ENCODE assay signal across 8 cellular contexts in genomic region chr22:50243704-50244419, GRCh38. TPM values are rescaled to one million over a fixed set of nuclear protein-coding genes. Genes with fewer than 3 reads are reported as not detected.
DNase-seq lines count a peak whose midpoint lies in the region; ATAC-seq and TF ChIP-seq lines count a peak whose summit lies in the region.

No MANE protein-coding gene starts in this region.

- peaks cover 51% of the 10 kb centered on the region for H3K4me1 Mint-ChIP-seq in activated CD4-positive, alpha-beta memory T cell treated with anti-CD3 and anti-CD28 coated beads, Interleukin-2, amount 10 ng/mL, durations not matched to agents 7 days and 5 days

- H3K9ac ChIP-seq in iPS-20b (ENCODE audit: low read depth, low read length) (peak overlapping the region; percentile 90; the same call in 1 of the 2 replicates), subcutaneous abdominal adipose tissue (ENCODE audit: low read length in 5 of 5) (peak overlapping the region; percentile 81 to 99 (median 96))

- H3K4me1 ChIP-seq in heart left ventricle (peaks cover 13 to 56% (median 43%) of the 10 kb centered on the region in 12 donors), iPS-20b (ENCODE audit: insufficient read depth, low read length) (no peaks in the 10 kb centered on the region; the same call in 1 of the 2 replicates), subcutaneous abdominal adipose tissue (ENCODE audit: control insufficient read depth in 5 of 5, insufficient read depth in 5 of 5, low read length in 5 of 5) (peaks cover 5 to 59% (median 49%) of the 10 kb centered on the region in 5 donors)

- TF ChIP-seq CTCF in heart left ventricle (IDR thresholded peaks at IDR 0.05) = no peak

- H3K36me3 Mint-ChIP-seq in activated CD4-positive, alpha-beta memory T cell treated with anti-CD3 and anti-CD28 coated beads, Interleukin-2, amount 10 ng/mL, durations not matched to agents 7 days and 5 days (ENCODE audit: low read depth) = peaks cover 17% of the 10 kb centered on the region

- TF ChIP-seq POLR2A in heart left ventricle (IDR thresholded peaks at IDR 0.05) = no peak

- POLR2A ChIA-PET in activated CD4-positive, alpha-beta memory T cell treated with anti-CD3 and anti-CD28 coated beads, Interleukin-2, amount 10 ng/mL, durations not matched to agents 7 days and 5 days (lab: Charles Lee) = interaction anchor here (0.6 to 2.8 kb wide), 14 partner anchors 11 to 377 kb away, joined by 3 to 17 read pairs (median 4); partner anchors contain the start of genes CHKB, LMF2, NCAPH2 and SCO2

- WGBS in heart left ventricle, 4 donors = 16 to 23% (median 19%) methylated on average over 23 to 27 of the region's 27 CpGs

- H3K4me3 ChIP-seq in heart left ventricle (peak overlapping the region; percentile 51 to 99 (median 88)), iPS-20b (ENCODE audit: low read length) (peak overlapping the region; percentile 93), subcutaneous abdominal adipose tissue (ENCODE audit: low read depth in 1 of 5, low read length in 5 of 5) (peak overlapping the region; percentile 90 to 99 (median 95))

- H3K9me3 ChIP-seq in heart left ventricle (no peaks in the 10 kb centered on the region), iPS-20b (ENCODE audit: insufficient read depth, low read depth, low read length) (no peaks in the 10 kb centered on the region), subcutaneous abdominal adipose tissue (ENCODE audit: control insufficient read depth in 5 of 5, low read length in 5 of 5) (no peaks in the 10 kb centered on the region)

- CTCF ChIA-PET in activated CD4-positive, alpha-beta memory T cell treated with anti-CD3 and anti-CD28 coated beads, Interleukin-2, amount 10 ng/mL, durations not matched to agents 7 days and 5 days (lab: Charles Lee) = interaction anchor here (0.8 to 2.9 kb wide), 10 partner anchors 8 to 282 kb away, joined by 3 to 25 read pairs (median 3); partner anchors contain the start of genes HDAC10 and SCO2

- H3K27ac Mint-ChIP-seq in activated CD4-positive, alpha-beta memory T cell treated with anti-CD3 and anti-CD28 coated beads, Interleukin-2, amount 10 ng/mL, durations not matched to agents 7 days and 5 days = peak overlapping the region; percentile 99

- H3K36me3 ChIP-seq in heart left ventricle = peaks cover 0 to 42% (median 21%) of the 10 kb centered on the region in 9 donors
- peaks cover 22% of the 10 kb centered on the region; the same call in 1 of the 2 replicates for H3K36me3 ChIP-seq in iPS-20b (ENCODE audit: insufficient read depth, low read depth, low read length)
- peaks cover 0 to 34% (median 24%) of the 10 kb centered on the region in 5 donors for H3K36me3 ChIP-seq in subcutaneous abdominal adipose tissue (ENCODE audit: control insufficient read depth in 5 of 5, insufficient read depth in 5 of 5, low read length in 5 of 5)

- H3K27ac ChIP-seq in heart left ventricle (peak overlapping the region in 11 of 12 donors; percentile 79 to 96 (median 88)), iPS-20b (ENCODE audit: low read length) (no peak overlapping the region), subcutaneous abdominal adipose tissue (ENCODE audit: low read depth, low read length) (peak overlapping the region; percentile 93)

- H3K27me3 Mint-ChIP-seq in activated CD4-positive, alpha-beta memory T cell treated with anti-CD3 and anti-CD28 coated beads, Interleukin-2, amount 10 ng/mL, durations not matched to agents 7 days and 5 days = no peaks in the 10 kb centered on the region

- no peak for DNase-seq in heart left ventricle
- DNase-seq in left cardiac atrium = no peak
- DNase-seq in activated CD4-positive, alpha-beta memory T cell treated with anti-CD3 and anti-CD28 coated beads, Interleukin-2, amount 10 ng/mL, durations not matched to agents 7 days and 5 days = no peak
- no peak for DNase-seq in A172 (ENCODE audit: low spot score)
- DNase-seq in HCEC 1CT = no peak

- H3K4me3 Mint-ChIP-seq in activated CD4-positive, alpha-beta memory T cell treated with anti-CD3 and anti-CD28 coated beads, Interleukin-2, amount 10 ng/mL, durations not matched to agents 7 days and 5 days = peak overlapping the region; percentile 98

- H3K27me3 ChIP-seq in heart left ventricle = no peaks in the 10 kb centered on the region
- no peaks in the 10 kb centered on the region for H3K27me3 ChIP-seq in iPS-20b (ENCODE audit: insufficient read depth, low read length)
- no peaks in the 10 kb centered on the region for H3K27me3 ChIP-seq in subcutaneous abdominal adipose tissue (ENCODE audit: control insufficient read depth in 5 of 5, insufficient read depth in 4 of 5, low read length in 5 of 5)

- intact Hi-C loops in heart left ventricle (cut with DNase I) (loop anchor here in 6 of 10 donors (2.0 to 10.0 kb wide), 5 partner anchors 99 to 371 kb away; partner anchors contain the start of genes PPP6R2 (in 2 of the 6), LMF2 (in 1 of the 6), NCAPH2 (in 1 of the 6) and SCO2 (in 1 of the 6)), left cardiac atrium (cut with DNase I) (loop anchor here in 1 of 2 donors (10.0 kb wide), 1 partner anchor 261 kb away; the partner anchor contains the start of genes LMF2 and NCAPH2)

- no peak for ATAC-seq in heart left ventricle
- no peak for ATAC-seq in left cardiac atrium
- ATAC-seq in HG02588 (IDR thresholded peaks at IDR 0.05; ENCODE audit: unreplicated experiment) = no peak

- H3K9me3 Mint-ChIP-seq in activated CD4-positive, alpha-beta memory T cell treated with anti-CD3 and anti-CD28 coated beads, Interleukin-2, amount 10 ng/mL, durations not matched to agents 7 days and 5 days = no peaks in the 10 kb centered on the region

RNA-seq across cellular contexts. Expression of gene TUBGCP6, which starts 1.0 kb away (rescaled TPM):
- 10 to 100 TPM; 14.1 to 28.8 (median 18.1) TPM for total RNA-seq in heart left ventricle
- 10 to 100 TPM; 11.6 to 17.7 TPM for polyA plus RNA-seq in heart left ventricle
- 10 to 100 TPM; 20.4 to 22.0 TPM for total RNA-seq in left cardiac atrium
- total RNA-seq in activated CD4-positive, alpha-beta memory T cell treated with anti-CD3 and anti-CD28 coated beads, Interleukin-2, amount 10 ng/mL, durations not matched to agents 7 days and 5 days = 10 to 100 TPM; 50.6 to 53.9 TPM
- total RNA-seq in A172 (2014; rRNA removed; shearing (Covaris generic)) = 8.9 and 10.6 TPM in 2 replicates

RNA-seq across cellular contexts. Expression of gene HDAC10, which starts 7.2 kb away (rescaled TPM):
- total RNA-seq in heart left ventricle (10 to 100 TPM in 6 of 9 donors, 1 to 10 TPM in 3; 6.8 to 22.4 (median 10.9) TPM), left cardiac atrium (10 to 100 TPM; 11.2 to 14.2 TPM)
- 1 to 10 TPM; 6.2 to 10.0 TPM for polyA plus RNA-seq in heart left ventricle
- total RNA-seq in activated CD4-positive, alpha-beta memory T cell treated with anti-CD3 and anti-CD28 coated beads, Interleukin-2, amount 10 ng/mL, durations not matched to agents 7 days and 5 days = 10 to 100 TPM; 83.7 to 90.0 TPM
- total RNA-seq in A172 (2014; rRNA removed; shearing (Covaris generic)) = 11.4 and 12.6 TPM in 2 replicates

RNA-seq across cellular contexts. Expression of gene MAPK12, which starts 17.6 kb away (rescaled TPM):
- 10 to 100 TPM; 12.2 to 18.0 (median 15.5) TPM for total RNA-seq in heart left ventricle
- polyA plus RNA-seq in heart left ventricle = 10 to 100 TPM; 11.6 to 17.9 TPM
- total RNA-seq in left cardiac atrium = 10 to 100 TPM; 13.2 to 14.7 TPM
- total RNA-seq in activated CD4-positive, alpha-beta memory T cell treated with anti-CD3 and anti-CD28 coated beads, Interleukin-2, amount 10 ng/mL, durations not matched to agents 7 days and 5 days = 1 to 10 TPM; 4.8 to 5.8 TPM
- 31.4 and 32.2 TPM in 2 replicates for total RNA-seq in A172 (2014; rRNA removed; shearing (Covaris generic))

RNA-seq across cellular contexts. Expression of gene MAPK11, which starts 26.3 kb away (rescaled TPM):
- total RNA-seq in heart left ventricle = 10 to 100 TPM in 1 of 9 donors, 1 to 10 TPM in 8; 5.0 to 12.1 (median 7.0) TPM
- 1 to 10 TPM; 7.8 to 9.9 TPM for polyA plus RNA-seq in heart left ventricle
- total RNA-seq in left cardiac atrium = 10 to 100 TPM; 13.3 to 15.4 TPM
- 10 to 100 TPM; 13.4 to 14.2 TPM for total RNA-seq in activated CD4-positive, alpha-beta memory T cell treated with anti-CD3 and anti-CD28 coated beads, Interleukin-2, amount 10 ng/mL, durations not matched to agents 7 days and 5 days
- 13.4 and 15.4 TPM in 2 replicates for total RNA-seq in A172 (2014; rRNA removed; shearing (Covaris generic))

RNA-seq across cellular contexts. Expression of gene SELENOO, which starts 43.1 kb away (rescaled TPM):
- total RNA-seq in heart left ventricle (10 to 100 TPM; 10.4 to 23.8 (median 12.8) TPM), left cardiac atrium (10 to 100 TPM; 11.7 to 15.0 TPM)
- polyA plus RNA-seq in heart left ventricle = 10 to 100 TPM; 16.0 to 20.4 TPM
- total RNA-seq in activated CD4-positive, alpha-beta memory T cell treated with anti-CD3 and anti-CD28 coated beads, Interleukin-2, amount 10 ng/mL, durations not matched to agents 7 days and 5 days = 10 to 100 TPM; 21.5 TPM
- 8.0 and 9.5 TPM in 2 replicates for total RNA-seq in A172 (2014; rRNA removed; shearing (Covaris generic))
